Comparison of ENCODE assay signal across 2 cellular contexts in the genomic region with DNA sequence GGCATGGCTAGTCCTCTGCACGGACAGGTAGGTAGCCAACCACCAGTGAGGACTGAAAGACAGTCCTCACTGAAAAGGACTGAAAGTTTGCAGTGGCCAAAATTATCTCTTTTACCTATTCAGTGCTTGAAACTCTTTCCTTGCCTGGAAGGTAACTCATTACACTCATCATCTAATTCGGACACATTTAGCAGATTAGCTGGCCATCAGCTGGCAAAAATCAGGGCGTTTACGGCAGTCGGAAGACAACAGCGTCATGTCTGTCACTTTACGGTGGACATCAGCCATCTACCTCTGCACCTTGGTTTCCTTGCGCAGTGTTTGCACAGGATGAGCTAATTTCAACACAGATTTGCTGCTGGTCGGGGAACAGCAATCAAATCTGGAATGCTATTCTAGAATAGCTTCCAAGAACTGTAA.
TF ChIP-seq lines count a peak whose summit lies in the region.

No MANE protein-coding gene starts in this region.

TF ChIP-seq in HEK293T, 16 proteins besides CTCF, POLR2A, EP300 and RAD21 (continued from another document):
- TF ChIP-seq, protein P1, sequence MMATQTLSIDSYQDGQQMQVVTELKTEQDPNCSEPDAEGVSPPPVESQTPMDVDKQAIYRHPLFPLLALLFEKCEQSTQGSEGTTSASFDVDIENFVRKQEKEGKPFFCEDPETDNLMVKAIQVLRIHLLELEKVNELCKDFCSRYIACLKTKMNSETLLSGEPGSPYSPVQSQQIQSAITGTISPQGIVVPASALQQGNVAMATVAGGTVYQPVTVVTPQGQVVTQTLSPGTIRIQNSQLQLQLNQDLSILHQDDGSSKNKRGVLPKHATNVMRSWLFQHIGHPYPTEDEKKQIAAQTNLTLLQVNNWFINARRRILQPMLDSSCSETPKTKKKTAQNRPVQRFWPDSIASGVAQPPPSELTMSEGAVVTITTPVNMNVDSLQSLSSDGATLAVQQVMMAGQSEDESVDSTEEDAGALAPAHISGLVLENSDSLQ (IDR thresholded peaks at IDR 0.05), result peak; percentile 72
- TF ChIP-seq HDGF (IDR thresholded peaks at IDR 0.05; ENCODE audit: borderline replicate concordance), result no peak
TF ChIP-seq in HEK293T: peak in this region for 1.

TF ChIP-seq in endothelial cell of umbilical vein, 7 proteins besides CTCF, POLR2A, EP300 and RAD21 (continued from another document):
- TF ChIP-seq POLR2AphosphoS5 (IDR thresholded peaks at IDR 0.05; ENCODE audit: insufficient read depth, low read depth, low read length) (peak; percentile 16), GATA2 (IDR thresholded peaks at IDR 0.05; ENCODE audit: insufficient read depth, insufficient read length, low read depth, low read length) (no peak)
